Comparison of ENCODE assay signal across 28 cellular contexts in the genomic region with DNA sequence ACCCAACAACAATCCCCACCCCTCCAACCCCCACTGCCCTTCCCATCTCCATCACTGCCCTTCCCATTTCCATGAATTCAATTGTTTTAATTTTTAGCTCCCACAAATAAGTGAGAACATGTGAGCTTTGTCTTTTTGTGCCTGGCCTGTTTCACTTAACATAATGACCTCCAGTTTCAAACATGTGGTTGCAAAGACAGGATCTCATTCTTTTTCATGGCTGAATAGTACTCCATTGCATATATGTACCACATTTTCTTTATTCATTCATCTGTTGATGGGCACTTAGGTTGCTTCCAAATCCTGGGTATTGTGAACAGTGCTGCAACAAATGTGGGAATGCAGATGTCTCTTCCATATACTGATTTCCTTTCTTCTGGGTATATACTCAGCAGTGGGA. TPM values are rescaled to one million over a fixed set of nuclear protein-coding genes. Genes with fewer than 3 reads are reported as not detected.
DNase-seq lines count a peak whose midpoint lies in the region; ATAC-seq and TF ChIP-seq lines count a peak whose summit lies in the region.
"Had no signal": no experiment of that assay in that cellular context is flagged by ENCODE, and none has a peak within 500 bp of the region (broad histone marks: within the 10 kb centered on the region; RNA-seq: fewer than 3 reads in every experiment).

No MANE protein-coding gene starts in this region.

- DNase-seq in T-helper 2 cell treated with Interferon-gamma antibody and Interleukin-4, amounts not matched to agents 5 μg/mL and 100 μg/mL, for 36 hours (ENCODE audit: low spot score): no peak
- no peak for DNase-seq in T-helper 2 cell
- no peak for DNase-seq in CD4-positive, alpha-beta memory T cell
- DNase-seq in activated CD8-positive, alpha-beta T cell treated with anti-CD3 and anti-CD28 coated beads for 36 hours: no peak
- DNase-seq in effector memory CD4-positive, alpha-beta T cell: no peak
- DNase-seq in cerebellar cortex (ENCODE audit: low spot score): no peak
- no peak for DNase-seq in GM23338 (ENCODE audit: low spot score)
- DNase-seq in mesenteric fat pad (ENCODE audit: low spot score): no peak
- DNase-seq: activated B cell treated with CpG ODN at 0.5 μM for 24 hours; AML-193; anterior cingulate cortex; cortex of kidney; DMS53; esophagus squamous epithelium; HCEC 1CT; mesenchymal stem cell; NCI-H1694 treated with DMSO at 0.1 percent for 48 hours; NCI-H526; stimulated activated CD4-positive, alpha-beta T cell treated with anti-CD3 and anti-CD28 coated beads, Interleukin-1b, Interleukin-23, amount 100 ng/mL, for 48 hours had no signal

- H2AFZ ChIP-seq in GM23338: no peak overlapping the region

- H3K27ac ChIP-seq in CD4-positive, alpha-beta memory T cell (ENCODE audit: low read depth, low read length): peak overlapping the region; percentile 95
- H3K27ac ChIP-seq in effector memory CD4-positive, alpha-beta T cell (ENCODE audit: insufficient read depth, low read length, poor library complexity, severe bottlenecking): peak overlapping the region; percentile 83
- H3K27ac ChIP-seq in GM23338 (ENCODE audit: low read depth): no peak overlapping the region
- H3K27ac ChIP-seq: esophagus squamous epithelium, HL-60 had no signal

- H3K4me1 Mint-ChIP-seq in T-helper 2 cell treated with Interferon-gamma antibody and Interleukin-4, amounts not matched to agents 5 μg/mL and 100 μg/mL, for 36 hours (ENCODE audit: low read depth): peaks cover 54% of the 10 kb centered on the region
- peaks cover 37 to 66% (median 47%) of the 10 kb centered on the region in 4 donors for H3K4me1 Mint-ChIP-seq in CD4-positive, alpha-beta memory T cell
- peaks cover 59% of the 10 kb centered on the region for H3K4me1 Mint-ChIP-seq in activated CD8-positive, alpha-beta T cell treated with anti-CD3 and anti-CD28 coated beads for 36 hours (ENCODE audit: low read depth)
- peaks cover 16% of the 10 kb centered on the region for H3K4me1 Mint-ChIP-seq in GM23338

- no peaks in the 10 kb centered on the region for H3F3A ChIP-seq in GM23338 (replicated peaks; ENCODE audit: low read depth)

- CTCF ChIA-PET in CD4-positive, alpha-beta memory T cell (lab: Charles Lee; ENCODE audit: partially characterized antibody): interaction anchor here (0.8 to 10.6 kb wide), 6 partner anchors 14 to 110 kb away, joined by 3 to 134 read pairs (median 11); no protein-coding TSS in a partner anchor
- CTCF ChIA-PET in activated CD8-positive, alpha-beta T cell treated with anti-CD3 and anti-CD28 coated beads for 36 hours (lab: Charles Lee): interaction anchor here (0.6 to 8.0 kb wide), 8 partner anchors 13 to 108 kb away, joined by 3 to 119 read pairs (median 8); no protein-coding TSS in a partner anchor

- peaks cover 31% of the 10 kb centered on the region for H3K36me3 Mint-ChIP-seq in T-helper 2 cell treated with Interferon-gamma antibody and Interleukin-4, amounts not matched to agents 5 μg/mL and 100 μg/mL, for 36 hours (ENCODE audit: low read depth)
- peaks cover 0 to 27% of the 10 kb centered on the region in 2 donors for H3K36me3 Mint-ChIP-seq in CD4-positive, alpha-beta memory T cell
- H3K36me3 Mint-ChIP-seq in activated CD8-positive, alpha-beta T cell treated with anti-CD3 and anti-CD28 coated beads for 36 hours (ENCODE audit: low read depth): peaks cover 54% of the 10 kb centered on the region
- no peaks in the 10 kb centered on the region for H3K36me3 Mint-ChIP-seq in GM23338 (ENCODE audit: low read depth)

- no peaks in the 10 kb centered on the region for H3K9me3 ChIP-seq in CD4-positive, alpha-beta memory T cell (ENCODE audit: control insufficient read depth in 1 of 2, low read length in 2 of 2)
- H3K9me3 ChIP-seq in effector memory CD4-positive, alpha-beta T cell (ENCODE audit: control insufficient read depth, low read length): no peaks in the 10 kb centered on the region
- H3K9me3 ChIP-seq: esophagus squamous epithelium had no signal

- peaks cover 48% of the 10 kb centered on the region for H3K4me1 ChIP-seq in CD4-positive, alpha-beta memory T cell (ENCODE audit: insufficient read depth, low read length)
- H3K4me1 ChIP-seq in effector memory CD4-positive, alpha-beta T cell (ENCODE audit: control insufficient read depth, insufficient read depth, low read length, poor library complexity, severe bottlenecking): peaks cover 41% of the 10 kb centered on the region
- no peaks in the 10 kb centered on the region for H3K4me1 ChIP-seq in GM23338 (ENCODE audit: insufficient read depth)

- H3K27me3 ChIP-seq in CD4-positive, alpha-beta memory T cell (ENCODE audit: insufficient read depth, low read length): no peaks in the 10 kb centered on the region
- no peaks in the 10 kb centered on the region for H3K27me3 ChIP-seq in effector memory CD4-positive, alpha-beta T cell (replicated peaks; ENCODE audit: control insufficient read depth, insufficient read depth, low read length, poor library complexity, severe bottlenecking)
- H3K27me3 ChIP-seq in GM23338 (ENCODE audit: insufficient read depth): no peaks in the 10 kb centered on the region

- POLR2A ChIA-PET in CD4-positive, alpha-beta memory T cell (lab: Charles Lee; ENCODE audit: partially characterized antibody): interaction anchor here (0.7 to 8.1 kb wide), 15 partner anchors 10 to 375 kb away, joined by 3 to 217 read pairs (median 18); a partner anchor contains a TSS
- POLR2A ChIA-PET in activated CD8-positive, alpha-beta T cell treated with anti-CD3 and anti-CD28 coated beads for 36 hours (lab: Charles Lee): interaction anchor here (1.3 to 15.9 kb wide), 7 partner anchors 13 to 92 kb away, joined by 4 to 321 read pairs (median 23); a partner anchor contains a TSS

- no peaks in the 10 kb centered on the region for H3K79me2 ChIP-seq in GM23338 (replicated peaks; ENCODE audit: insufficient read depth)

- H3K27ac Mint-ChIP-seq in T-helper 2 cell treated with Interferon-gamma antibody and Interleukin-4, amounts not matched to agents 5 μg/mL and 100 μg/mL, for 36 hours: peak overlapping the region; percentile 95
- peak overlapping the region; percentile 96 to 100 (median 98) for H3K27ac Mint-ChIP-seq in CD4-positive, alpha-beta memory T cell
- peak overlapping the region; percentile 93 for H3K27ac Mint-ChIP-seq in activated CD8-positive, alpha-beta T cell treated with anti-CD3 and anti-CD28 coated beads for 36 hours
- H3K27ac Mint-ChIP-seq in GM23338: no peak overlapping the region

- ATAC-seq in activated CD8-positive, alpha-beta T cell treated with anti-CD3 and anti-CD28 coated beads for 36 hours: no peak
- ATAC-seq in GM23338: no peak
- ATAC-seq: HepG2 had no signal

- peak overlapping the region; percentile 42 for H3K4me3 Mint-ChIP-seq in T-helper 2 cell treated with Interferon-gamma antibody and Interleukin-4, amounts not matched to agents 5 μg/mL and 100 μg/mL, for 36 hours
- H3K4me3 Mint-ChIP-seq in CD4-positive, alpha-beta memory T cell: peak overlapping the region in 5 of 8 donors; percentile 5 to 66 (median 59)
- H3K4me3 Mint-ChIP-seq in activated CD8-positive, alpha-beta T cell treated with anti-CD3 and anti-CD28 coated beads for 36 hours: peak overlapping the region; percentile 87
- no peak overlapping the region for H3K4me3 Mint-ChIP-seq in GM23338

- no peaks in the 10 kb centered on the region for H3K9me2 ChIP-seq in GM23338 (ENCODE audit: insufficient read depth)

- H3K4me3 ChIP-seq in CD4-positive, alpha-beta memory T cell (ENCODE audit: low read length in 2 of 2): no peak overlapping the region
- no peak overlapping the region for H3K4me3 ChIP-seq in effector memory CD4-positive, alpha-beta T cell (ENCODE audit: insufficient read depth, low read depth, low read length, poor library complexity, severe bottlenecking)
- no peak overlapping the region for H3K4me3 ChIP-seq in GM23338
- H3K4me3 ChIP-seq: esophagus squamous epithelium, skin epidermis had no signal

- no peaks in the 10 kb centered on the region for H3K27me3 Mint-ChIP-seq in T-helper 2 cell treated with Interferon-gamma antibody and Interleukin-4, amounts not matched to agents 5 μg/mL and 100 μg/mL, for 36 hours (ENCODE audit: low read depth)
- H3K27me3 Mint-ChIP-seq in CD4-positive, alpha-beta memory T cell: peaks cover 0 to 4% of the 10 kb centered on the region in 2 donors
- H3K27me3 Mint-ChIP-seq in activated CD8-positive, alpha-beta T cell treated with anti-CD3 and anti-CD28 coated beads for 36 hours: no peaks in the 10 kb centered on the region
- H3K27me3 Mint-ChIP-seq in GM23338 (ENCODE audit: insufficient read depth, low read depth, poor library complexity): peaks cover 9% of the 10 kb centered on the region
- H3K27me3 Mint-ChIP-seq: activated B cell treated with CpG ODN at 0.5 μM for 24 hours had no signal

- TF ChIP-seq CTCF in activated CD8-positive, alpha-beta T cell treated with anti-CD3 and anti-CD28 coated beads for 36 hours (IDR thresholded peaks at IDR 0.05): no peak
- no peak for TF ChIP-seq CTCF in GM23338 (conservative IDR thresholded peaks at IDR 0.05; ENCODE audit: low read depth in 2 of 2)

- no peaks in the 10 kb centered on the region for H3K36me3 ChIP-seq in CD4-positive, alpha-beta memory T cell (ENCODE audit: insufficient read depth, low read length)
- no peaks in the 10 kb centered on the region for H3K36me3 ChIP-seq in effector memory CD4-positive, alpha-beta T cell (ENCODE audit: control insufficient read depth, insufficient read depth, low read length)
- H3K36me3 ChIP-seq in GM23338 (ENCODE audit: insufficient read depth): no peaks in the 10 kb centered on the region
- H3K36me3 ChIP-seq: esophagus squamous epithelium had no signal

- H3K9me3 Mint-ChIP-seq in T-helper 2 cell treated with Interferon-gamma antibody and Interleukin-4, amounts not matched to agents 5 μg/mL and 100 μg/mL, for 36 hours: peaks cover 8% of the 10 kb centered on the region
- H3K9me3 Mint-ChIP-seq in CD4-positive, alpha-beta memory T cell: peaks cover 0 to 5% (median 0%) of the 10 kb centered on the region in 8 donors
- peaks cover 16% of the 10 kb centered on the region for H3K9me3 Mint-ChIP-seq in activated CD8-positive, alpha-beta T cell treated with anti-CD3 and anti-CD28 coated beads for 36 hours
- H3K9me3 Mint-ChIP-seq in GM23338: peaks cover 7% of the 10 kb centered on the region

- no peaks in the 10 kb centered on the region for H4K20me1 ChIP-seq in GM23338 (replicated peaks; ENCODE audit: insufficient read depth)

- intact Hi-C loops in CD4-positive, alpha-beta memory T cell (cut with micrococcal nuclease): loop anchor here (1.0 kb wide), 3 partner anchors 12 to 49 kb away; no protein-coding TSS in a partner anchor
- intact Hi-C loops in activated CD8-positive, alpha-beta T cell treated with anti-CD3 and anti-CD28 coated beads for 36 hours (cut with micrococcal nuclease): no loop called here

- H3K4me2 ChIP-seq in GM23338: no peak overlapping the region

RNA-seq across cellular contexts. Expression of a gene that starts 1.0 kb away (rescaled TPM):
- total RNA-seq in CD4-positive, alpha-beta memory T cell: 10 to 100 TPM; 55.4 to 63.8 TPM
- 100 to 1,000 TPM in 1 of 2 donors, 10 to 100 TPM in 1; 37.6 to 107 TPM for polyA plus RNA-seq in CD4-positive, alpha-beta memory T cell
- total RNA-seq in activated CD8-positive, alpha-beta T cell treated with anti-CD3 and anti-CD28 coated beads for 36 hours: 100 to 1,000 TPM; 263 to 268 TPM
- 1.0 and 4.8 TPM in 2 replicates for total RNA-seq in GM23338 (2014; rRNA removed; shearing (Covaris generic))
- 0.36 and 0.90 TPM in 2 replicates for polyA plus RNA-seq in GM23338 (2016; fragmentation: Nextera tagmentation; extraction: Ambion mirVana)
- total RNA-seq in mesenteric fat pad: 1.7 TPM
- total RNA-seq: A172, frontal cortex, HepG2, LHCN-M2, myocyte, RPMI7951 had no signal
- polyA plus RNA-seq: HepG2 had no signal

RNA-seq across cellular contexts. Expression of a gene that starts 37.3 kb away (rescaled TPM):
- total RNA-seq in CD4-positive, alpha-beta memory T cell: 10 to 100 TPM; 23.1 to 24.8 TPM
- polyA plus RNA-seq in CD4-positive, alpha-beta memory T cell: under 1 TPM; 0.49 to 0.89 TPM
- 1 to 10 TPM; 6.4 TPM for total RNA-seq in activated CD8-positive, alpha-beta T cell treated with anti-CD3 and anti-CD28 coated beads for 36 hours
- total RNA-seq in GM23338 (2014; rRNA removed; shearing (Covaris generic)): 2.3 and 2.6 TPM in 2 replicates
- polyA plus RNA-seq in GM23338 (2016; fragmentation: Nextera tagmentation; extraction: Ambion mirVana): 0.97 and 1.7 TPM in 2 replicates
- 1.3 TPM for total RNA-seq in mesenteric fat pad

RNA-seq across cellular contexts. Expression of a gene that starts 41.2 kb away (rescaled TPM):
- total RNA-seq in CD4-positive, alpha-beta memory T cell: under 1 TPM; 0.61 to 0.90 TPM
- polyA plus RNA-seq in CD4-positive, alpha-beta memory T cell: not detected
- total RNA-seq in activated CD8-positive, alpha-beta T cell treated with anti-CD3 and anti-CD28 coated beads for 36 hours: 10 to 100 TPM; 11.3 to 12.4 TPM
- not detected in 2 replicates for total RNA-seq in GM23338 (2014; rRNA removed; shearing (Covaris generic))
- polyA plus RNA-seq in GM23338 (2016; fragmentation: Nextera tagmentation; extraction: Ambion mirVana): 0.07 and 0.13 TPM in 2 replicates
- total RNA-seq in mesenteric fat pad: not detected
- total RNA-seq: A172, frontal cortex, LHCN-M2, myocyte, omental fat pad, RPMI7951 had no signal

Comparison
In these comparisons a context has a peak if more than half of its experiments do, and no peak if none do; other contexts are left out.
1. RNA of a gene that starts 41.2 kb away (total RNA-seq): 11.3 to 12.4 TPM in activated CD8-positive, alpha-beta T cell treated with anti-CD3 and anti-CD28 coated beads for 36 hours; 0.61 to 0.90 TPM in CD4-positive, alpha-beta memory T cell, not detected in GM23338 and not detected in mesenteric fat pad (single experiment); every median in the first group is over 4 times any median in the second.